ENCODE assay signal across 8 cellular contexts in the genomic region with DNA sequence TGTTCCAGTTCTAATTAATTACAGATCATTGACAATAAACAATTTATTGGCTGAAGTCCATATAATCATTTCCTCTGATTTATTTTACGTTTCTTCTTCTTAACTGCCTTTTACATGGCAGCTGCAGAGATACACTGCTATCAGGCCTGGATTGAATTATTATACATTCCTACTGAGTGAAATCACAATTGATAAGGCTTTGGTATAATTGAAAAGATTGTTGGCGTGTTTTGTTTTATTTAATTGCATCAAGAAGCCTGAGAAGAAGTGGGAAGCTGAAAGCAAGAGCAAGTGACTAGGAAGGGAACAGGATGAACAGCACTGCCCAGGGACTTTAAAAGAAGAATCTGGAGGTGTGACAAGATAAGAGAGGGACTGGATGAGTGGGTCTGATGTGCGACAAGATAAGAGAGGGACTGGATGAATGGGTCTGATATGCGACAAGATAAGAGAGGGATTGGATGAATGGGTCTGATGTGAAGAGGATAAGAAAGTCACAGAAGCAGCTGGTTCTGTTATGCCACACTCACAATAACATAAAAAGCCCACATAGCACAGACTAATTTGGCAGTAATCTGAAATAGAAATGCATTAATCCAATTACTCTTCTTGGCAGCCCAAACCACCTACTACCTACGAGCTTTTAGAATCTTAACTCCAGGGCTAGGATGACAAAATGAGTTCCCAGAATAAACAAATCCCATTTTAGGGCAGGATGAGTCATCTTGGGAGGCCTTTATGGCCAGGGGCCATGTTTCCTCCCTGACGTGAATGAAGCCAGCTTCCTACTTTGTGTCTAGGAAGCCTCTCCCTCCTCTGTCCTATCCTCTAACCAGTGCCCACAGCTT.
DNase-seq lines count a peak whose midpoint lies in the region; ATAC-seq and TF ChIP-seq lines count a peak whose summit lies in the region.

No MANE protein-coding gene starts in this region.

- peak; percentile 54 for ATAC-seq in mucosa of descending colon
- no peak for ATAC-seq in GM18520 (IDR thresholded peaks at IDR 0.05; ENCODE audit: unreplicated experiment)
- no peak for ATAC-seq in HG03442 (IDR thresholded peaks at IDR 0.05; ENCODE audit: unreplicated experiment)

- DNase-seq in AG10803 (ENCODE audit: low read depth) (peak; percentile 76), NCI-H2029 treated with DMSO at 0.1 percent for 48 hours (lab: John Stamatoyannopoulos, UW) (peak; percentile 20), dermis microvascular lymphatic vessel endothelial cell (ENCODE audit: low read depth in 2 of 2) (peak; percentile 3 to 31), mucosa of descending colon (peak in 1 of 3 donors; percentile 40), NCI-H2107 treated with DMSO at 0.1 percent for 48 hours (lab: John Stamatoyannopoulos, UW; ENCODE audit: unreplicated experiment) (no peak), NCI-H2227 (lab: John Stamatoyannopoulos, UW; ENCODE audit: unreplicated experiment) (no peak)

- no peak for TF ChIP-seq CTCF in AG10803 (conservative IDR thresholded peaks at IDR 0.05; ENCODE audit: low read length)
- no peak for TF ChIP-seq CTCF in mucosa of descending colon (IDR thresholded peaks at IDR 0.05)

- no peaks in the 10 kb centered on the region for H3K9me3 ChIP-seq in mucosa of descending colon

- H3K4me1 ChIP-seq in mucosa of descending colon (ENCODE audit: low read depth), result no peaks in the 10 kb centered on the region

- intact Hi-C loops in mucosa of descending colon (cut with DNase I, micrococcal nuclease), result no loop called here

- H3K4me3 ChIP-seq in AG10803 (ENCODE audit: low read length) (no peak overlapping the region), mucosa of descending colon (no peak overlapping the region)

- no peaks in the 10 kb centered on the region for H3K36me3 ChIP-seq in mucosa of descending colon (ENCODE audit: low read depth)

Comparison
In these comparisons a context has a peak if more than half of its experiments do, and no peak if none do; other contexts are left out.
1. DNase-seq: peak in AG10803 (single experiment), NCI-H2029 treated with DMSO at 0.1 percent for 48 hours (single experiment) and dermis microvascular lymphatic vessel endothelial cell (2 of 2); none in NCI-H2107 treated with DMSO at 0.1 percent for 48 hours (single experiment) and NCI-H2227 (single experiment).